1 cellular context compared by ENCODE assay signal in genomic region chr1:202659974-202660373, GRCh38.
TF ChIP-seq lines count a peak whose summit lies in the region.

No MANE protein-coding gene starts in this region.

TF ChIP-seq in K562, 482 proteins besides CTCF, POLR2A, EP300 and RAD21 (continued from another document):
- TF ChIP-seq CHD7 (IDR thresholded peaks at IDR 0.05; ENCODE audit: low read depth, low read length), result no peak
- TF ChIP-seq AFF4 (CRISPR knock-in tag; IDR thresholded peaks at IDR 0.05), result no peak
